Comparison of ENCODE assay signal across 8 cellular contexts in the genomic region with DNA sequence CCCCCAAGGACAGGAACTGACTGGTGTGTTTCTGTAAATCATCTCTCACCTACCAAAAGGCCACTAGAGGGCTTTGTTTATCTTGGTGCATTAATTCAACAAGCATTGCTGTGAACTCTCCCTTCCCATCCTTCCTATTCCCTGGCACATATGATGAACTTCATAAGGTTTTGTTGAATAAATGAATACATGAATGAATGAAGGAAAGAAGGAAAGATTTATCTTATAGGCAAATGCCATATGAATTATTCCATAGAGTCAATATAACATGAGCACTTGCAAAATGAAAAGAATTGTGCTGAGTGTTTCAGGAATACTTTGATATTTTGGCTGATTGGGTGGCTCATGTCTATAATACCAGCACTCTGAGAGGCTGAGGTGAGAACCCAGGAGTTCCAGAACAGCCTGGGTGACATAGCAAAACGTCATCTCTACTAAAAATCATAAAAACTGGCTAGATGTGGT. TPM values are rescaled to one million over a fixed set of nuclear protein-coding genes. Genes with fewer than 3 reads are reported as not detected.
A peak's percentile ranks its signal among the peaks of the same experiment; 100 is the strongest.
DNase-seq lines count a peak whose midpoint lies in the region; FAIRE-seq and TF ChIP-seq lines count a peak whose summit lies in the region.

No MANE protein-coding gene starts in this region.

- H3K4me3 Mint-ChIP-seq in glutamatergic neuron (ENCODE audit: unreplicated experiment), result no peak overlapping the region

- peak; percentile 70 for FAIRE-seq in GM19239 (lab: Jason Lieb, UNC)

- H3K36me3 Mint-ChIP-seq in glutamatergic neuron (ENCODE audit: unreplicated experiment), result peaks cover 5% of the 10 kb centered on the region

- H3K27ac ChIP-seq in caudate nucleus (ENCODE audit: low read depth, low read length), result no peak overlapping the region

- DNase-seq in AG08395 (ENCODE audit: low spot score) (peak; percentile 28), GM19239 (ENCODE audit: insufficient read length, low spot score) (no peak), RPMI7951 (ENCODE audit: low read depth) (peak; percentile 13), glutamatergic neuron (no peak), caudate nucleus (lab: John Stamatoyannopoulos, UW) (no peak), NCI-H1092 (lab: John Stamatoyannopoulos, UW) (no peak)
- no peak for DNase-seq in NK-92 treated with Interleukin-12 subunit alpha and Interleukin-12 subunit beta, amount 100 ng/mL, for 24 hours (lab: John Stamatoyannopoulos, UW)
- no peak for DNase-seq in effector CD8-positive, alpha-beta T cell (lab: John Stamatoyannopoulos, UW)

- TF ChIP-seq CTCF in glutamatergic neuron (IDR thresholded peaks at IDR 0.05; ENCODE audit: partially characterized antibody, unreplicated experiment), result peak; percentile 33

- H3K4me1 Mint-ChIP-seq in glutamatergic neuron (ENCODE audit: low read depth, unreplicated experiment), result no peaks in the 10 kb centered on the region

- H3K27ac Mint-ChIP-seq in glutamatergic neuron (ENCODE audit: unreplicated experiment), result no peak overlapping the region

- peaks cover 4% of the 10 kb centered on the region for H3K9me3 Mint-ChIP-seq in glutamatergic neuron (ENCODE audit: unreplicated experiment)

- H3K27me3 Mint-ChIP-seq in glutamatergic neuron (ENCODE audit: unreplicated experiment), result peaks cover 2% of the 10 kb centered on the region

RNA-seq across cellular contexts. Expression of a gene that starts 4.3 kb away (rescaled TPM):
- not detected in 2 replicates for total RNA-seq in RPMI7951 (2014; rRNA removed; shearing (Covaris generic))
- not detected for total RNA-seq in glutamatergic neuron (ENCODE audit: unreplicated experiment)

RNA-seq across cellular contexts. Expression of a gene that starts 9.4 kb away (rescaled TPM):
- total RNA-seq in RPMI7951 (2014; rRNA removed; shearing (Covaris generic)), result not detected in 2 replicates
- not detected for total RNA-seq in glutamatergic neuron (ENCODE audit: unreplicated experiment)

RNA-seq across cellular contexts. Expression of a gene that starts 45.2 kb away (rescaled TPM):
- total RNA-seq in RPMI7951 (2014; rRNA removed; shearing (Covaris generic)), result not detected in 2 replicates
- total RNA-seq in glutamatergic neuron (ENCODE audit: unreplicated experiment), result not detected

Comparison
In these comparisons a context has a peak if more than half of its experiments do, and no peak if none do; other contexts are left out.
1. DNase-seq: peak in AG08395 (single experiment) and RPMI7951 (single experiment); none in GM19239 (single experiment), glutamatergic neuron (single experiment), NK-92 treated with Interleukin-12 subunit alpha and Interleukin-12 subunit beta, amount 100 ng/mL, for 24 hours (single experiment), caudate nucleus (0 of 61), effector CD8-positive, alpha-beta T cell (single experiment) and NCI-H1092 (single experiment).